In genomic region chr19:47230122-47230920, GRCh38 we compare ENCODE assay signal across 8 cellular contexts. TPM values are rescaled to one million over a fixed set of nuclear protein-coding genes. Genes with fewer than 3 reads are reported as not detected.
DNase-seq lines count a peak whose midpoint lies in the region; ATAC-seq and TF ChIP-seq lines count a peak whose summit lies in the region.

No MANE protein-coding gene starts in this region.

- POLR2A ChIA-PET in MCF 10A (lab: Yijun Ruan, JAX), result interaction anchor here (1.4 to 7.8 kb wide), 5 partner anchors 11 to 27 kb away, joined by 7 to 56 read pairs (median 9); partner anchors contain the start of gene CCDC9

- TF ChIP-seq CTCF in MCF 10A (IDR thresholded peaks at IDR 0.05; ENCODE audit: unreplicated experiment), result peak; percentile 97

- peaks cover 17% of the 10 kb centered on the region for H3K4me1 Mint-ChIP-seq in MCF 10A (ENCODE audit: insufficient read depth, unreplicated experiment)

- peaks cover 17% of the 10 kb centered on the region for H3K36me3 Mint-ChIP-seq in MCF 10A (ENCODE audit: insufficient read depth, unreplicated experiment)

- H3K27me3 Mint-ChIP-seq in MCF 10A (ENCODE audit: insufficient read depth, unreplicated experiment), result no peaks in the 10 kb centered on the region

- no TSS peak for BruUV-seq in MCF 10A (replicated peaks; lab: Mats Ljungman, UMichigan)

- DNase-seq in COLO668 (lab: John Stamatoyannopoulos, UW; ENCODE audit: unreplicated experiment) (peak; percentile 48), T1000 (lab: John Stamatoyannopoulos, UW) (peak; percentile 43), MCF 10A (ENCODE audit: unreplicated experiment) (peak; percentile 52), iris pigment epithelial cell (ENCODE audit: low read depth) (peak; percentile 52)
- peak; percentile 7 to 73 (median 68) for DNase-seq in stimulated activated CD4-positive, alpha-beta T cell treated with anti-CD3 and anti-CD28 coated beads, Interleukin-12 subunit alpha, Interleukin-12 subunit beta, amount 100 ng/mL, for 48 hours (ENCODE audit: low read depth in 2 of 3, low spot score in 1 of 3)

- no peak overlapping the region for H3K27ac Mint-ChIP-seq in MCF 10A (ENCODE audit: low read depth, unreplicated experiment)

- CTCF ChIA-PET in MCF 10A (lab: Yijun Ruan, JAX), result interaction anchor here (1.6 kb wide), 1 partner anchor 14 kb away, joined by 5 read pairs; no protein-coding TSS in a partner anchor

- intact Hi-C loops in MCF 10A (cut with micrococcal nuclease), result no loop called here

- no peaks in the 10 kb centered on the region for H3K9me3 Mint-ChIP-seq in MCF 10A (ENCODE audit: unreplicated experiment)

- ATAC-seq in HG02852 (IDR thresholded peaks at IDR 0.05; ENCODE audit: unreplicated experiment), result peak; percentile 30
- no peak for ATAC-seq in HG03342 (IDR thresholded peaks at IDR 0.05; ENCODE audit: unreplicated experiment)
- no peak for ATAC-seq in HG03108 (IDR thresholded peaks at IDR 0.05; ENCODE audit: unreplicated experiment)

- no peak overlapping the region for H3K4me3 Mint-ChIP-seq in MCF 10A (ENCODE audit: unreplicated experiment)

RNA-seq across cellular contexts. Expression of gene BBC3, which starts 0.7 kb away (rescaled TPM):
- 16.2 and 19.6 TPM in 2 replicates for total RNA-seq in MCF 10A (2022)

RNA-seq across cellular contexts. Expression of gene CCDC9, which starts 26.0 kb away (rescaled TPM):
- 35.0 and 39.0 TPM in 2 replicates for total RNA-seq in MCF 10A (2022)

RNA-seq across cellular contexts. Expression of gene INAFM1, which starts 44.4 kb away (rescaled TPM):
- total RNA-seq in MCF 10A (2022), result 15.0 and 16.8 TPM in 2 replicates
